ENCODE assay signal across 12 cellular contexts in the genomic region with DNA sequence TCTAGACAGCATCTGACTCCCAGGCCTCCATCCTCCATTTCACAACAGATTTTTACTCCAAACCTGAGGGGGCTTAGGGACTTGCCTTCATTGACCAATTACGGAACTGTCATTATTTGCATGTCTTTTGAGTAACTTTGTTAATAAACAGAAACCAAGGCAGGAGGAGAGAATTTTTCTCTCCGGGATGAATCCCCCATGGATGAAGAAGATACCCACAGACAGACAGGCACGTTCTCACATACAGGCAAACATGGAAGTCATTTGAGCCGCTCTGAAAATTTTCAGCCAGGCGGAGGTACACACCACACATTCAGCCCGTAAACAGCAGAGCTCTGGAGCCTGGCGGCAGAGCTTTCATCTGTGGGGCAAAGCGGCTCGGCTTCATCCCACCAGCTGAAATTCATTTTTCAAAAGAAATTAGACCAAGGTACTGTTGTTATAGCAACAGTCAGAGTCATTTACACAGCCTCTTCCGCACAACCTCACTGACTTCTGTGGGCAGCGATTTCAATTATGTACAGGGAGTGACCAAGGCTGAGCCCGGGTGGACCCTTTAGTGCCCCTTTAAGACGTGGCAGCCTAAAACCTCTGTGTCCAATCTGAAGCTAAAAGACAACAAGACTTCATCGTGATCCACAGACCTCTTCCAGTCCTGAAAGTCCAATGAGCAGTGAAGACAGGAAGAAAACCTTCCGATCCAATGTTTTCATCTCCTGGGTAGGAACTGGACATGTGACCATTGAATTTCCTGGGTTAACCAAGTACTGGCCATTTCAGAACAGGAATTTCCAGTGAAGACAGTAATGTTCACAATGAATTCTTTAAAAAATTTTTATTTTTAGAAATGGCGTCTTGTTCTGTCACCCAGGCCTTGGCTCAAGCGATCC.
DNase-seq lines count a peak whose midpoint lies in the region; ATAC-seq and TF ChIP-seq lines count a peak whose summit lies in the region.
"Had no signal": no experiment of that assay in that cellular context is flagged by ENCODE, and none has a peak within 500 bp of the region (broad histone marks: within the 10 kb centered on the region; RNA-seq: fewer than 3 reads in every experiment).

No MANE protein-coding gene starts in this region.

- H3K36me3 Mint-ChIP-seq in activated T-cell treated with anti-CD3 and anti-CD28 coated beads, Interleukin-2, amount 50 U/mL, for 72 hours (ENCODE audit: insufficient read depth in 2 of 2): peaks cover 5 to 6% of the 10 kb centered on the region in 2 donors

- H3K27me3 ChIP-seq in hepatocyte: no peaks in the 10 kb centered on the region

- H3K4me3 Mint-ChIP-seq in activated T-cell treated with anti-CD3 and anti-CD28 coated beads, Interleukin-2, amount 50 U/mL, for 72 hours: no peak overlapping the region
- H3K4me3 Mint-ChIP-seq: activated T-cell treated with anti-CD3 and anti-CD28 coated beads, Interleukin-2, amount 50 U/mL, for 24 hours; T-cell had no signal

- H3K36me3 ChIP-seq in hepatocyte (replicated peaks; ENCODE audit: insufficient read depth, low read depth): no peaks in the 10 kb centered on the region

- 76% methylated on average over 17 of the region's 17 CpGs for WGBS in hepatocyte (ENCODE audit: low lambda C conversion rate, missing lambda C conversion rate)

- peak overlapping the region; percentile 64 for H3K27ac ChIP-seq in hepatocyte

- H3K4me1 ChIP-seq in hepatocyte (ENCODE audit: insufficient read depth): peaks cover 14% of the 10 kb centered on the region

- peaks cover 20% of the 10 kb centered on the region for H3K79me2 ChIP-seq in hepatocyte

- H3K27ac Mint-ChIP-seq in activated T-cell treated with anti-CD3 and anti-CD28 coated beads, Interleukin-2, amount 50 U/mL, for 72 hours: no peak overlapping the region
- H3K27ac Mint-ChIP-seq: activated T-cell treated with anti-CD3 and anti-CD28 coated beads, Interleukin-2, amount 50 U/mL, for 24 hours; T-cell had no signal

- H3K9me3 ChIP-seq in hepatocyte (ENCODE audit: low read depth): no peaks in the 10 kb centered on the region

- ATAC-seq in sciatic nerve (peak; percentile 82), HG03159 (IDR thresholded peaks at IDR 0.05; ENCODE audit: unreplicated experiment) (no peak)
- no peak for ATAC-seq in activated T-cell treated with anti-CD3 and anti-CD28 coated beads, Interleukin-2, amount 50 U/mL, for 72 hours (replicated peaks in 1 of 2)
- ATAC-seq: T-cell had no signal

- H3K4me1 Mint-ChIP-seq in activated T-cell treated with anti-CD3 and anti-CD28 coated beads, Interleukin-2, amount 50 U/mL, for 72 hours (ENCODE audit: low read depth): peaks cover 29% of the 10 kb centered on the region

- no peak overlapping the region for H3K4me3 ChIP-seq in hepatocyte

- TF ChIP-seq CTCF in hepatocyte (IDR thresholded peaks at IDR 0.05; ENCODE audit: poor library complexity): no peak

- DNase-seq in EH (ENCODE audit: low read depth) (peak; percentile 33), SK-N-DZ (ENCODE audit: low spot score) (peak; percentile 27), hepatocyte (ENCODE audit: low spot score) (no peak), sciatic nerve (ENCODE audit: low spot score) (no peak), NCI-H2171 (lab: John Stamatoyannopoulos, UW) (no peak)
- no peak for DNase-seq in activated CD8-positive, alpha-beta memory T cell treated with anti-CD3 and anti-CD28 coated beads for 24 hours
- DNase-seq in activated T-cell treated with anti-CD3 and anti-CD28 coated beads, Interleukin-2, amount 50 U/mL, for 72 hours: no peak
- DNase-seq: activated T-cell treated with anti-CD3 and anti-CD28 coated beads, Interleukin-2, amount 50 U/mL, for 24 hours; erythroblast; NCI-H187; T-cell had no signal

- H3K9me3 Mint-ChIP-seq in activated T-cell treated with anti-CD3 and anti-CD28 coated beads, Interleukin-2, amount 50 U/mL, for 72 hours: peaks cover 0 to 2% of the 10 kb centered on the region in 2 donors
- H3K9me3 Mint-ChIP-seq: activated T-cell treated with anti-CD3 and anti-CD28 coated beads, Interleukin-2, amount 50 U/mL, for 24 hours had no signal

- H3K9me2 ChIP-seq in hepatocyte (replicated peaks; ENCODE audit: insufficient read depth): no peaks in the 10 kb centered on the region

- no peaks in the 10 kb centered on the region for H4K20me1 ChIP-seq in hepatocyte (ENCODE audit: insufficient read depth, poor library complexity, severe bottlenecking)

- intact Hi-C loops in sciatic nerve (cut with DNase I): no loop called here

- H2AFZ ChIP-seq in hepatocyte: peak overlapping the region; percentile 19

- H3K4me2 ChIP-seq in hepatocyte: peak overlapping the region; percentile 67

- H3K27me3 Mint-ChIP-seq in activated T-cell treated with anti-CD3 and anti-CD28 coated beads, Interleukin-2, amount 50 U/mL, for 72 hours (ENCODE audit: low read depth): peaks cover 6% of the 10 kb centered on the region
- H3K27me3 Mint-ChIP-seq: activated T-cell treated with anti-CD3 and anti-CD28 coated beads, Interleukin-2, amount 50 U/mL, for 24 hours; T-cell had no signal

Comparison
In these comparisons a context has a peak if more than half of its experiments do, and no peak if none do; other contexts are left out.
1. DNase-seq: peak in EH (single experiment) and SK-N-DZ (single experiment); none in hepatocyte (single experiment), sciatic nerve (single experiment), NCI-H2171 (single experiment), activated CD8-positive, alpha-beta memory T cell treated with anti-CD3 and anti-CD28 coated beads for 24 hours (single experiment) and activated T-cell treated with anti-CD3 and anti-CD28 coated beads, Interleukin-2, amount 50 U/mL, for 72 hours (0 of 2).